ENCODE assay signal across 2 cellular contexts in the genomic region with DNA sequence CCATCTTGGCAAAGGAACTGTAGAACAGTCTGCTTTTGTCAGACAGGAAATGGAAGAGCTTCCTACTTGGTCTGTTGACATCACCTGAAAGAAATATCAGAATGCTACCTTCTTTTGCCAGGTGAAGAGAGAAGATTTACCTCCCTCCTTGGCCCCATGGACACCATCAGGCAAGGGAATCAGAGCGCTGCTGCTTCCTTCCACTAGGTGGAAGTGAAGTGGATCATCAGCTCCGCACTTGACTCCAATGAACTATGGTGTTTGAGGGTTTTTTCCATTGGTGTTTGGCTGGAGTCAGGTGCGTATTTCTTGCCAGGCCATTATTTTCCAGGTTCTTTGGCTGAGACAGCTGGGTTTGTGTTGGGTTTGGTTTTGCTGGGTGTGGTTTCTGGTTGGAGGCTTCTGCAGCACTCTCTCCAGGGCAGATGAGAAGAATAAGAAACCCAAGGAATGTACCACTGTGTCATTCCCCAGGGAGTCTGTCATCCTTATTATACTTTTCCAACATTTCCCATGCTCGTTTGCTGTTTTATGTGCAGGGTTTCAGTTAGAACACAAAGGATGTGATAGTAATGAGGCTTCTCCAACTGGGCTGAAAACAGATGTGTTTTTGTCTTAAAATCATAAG.
TF ChIP-seq lines count a peak whose summit lies in the region.

No MANE protein-coding gene starts in this region.

TF ChIP-seq in GM23338, 12 proteins besides CTCF, POLR2A, EP300 and RAD21 (continues in another document):
- TF ChIP-seq, protein P1, sequence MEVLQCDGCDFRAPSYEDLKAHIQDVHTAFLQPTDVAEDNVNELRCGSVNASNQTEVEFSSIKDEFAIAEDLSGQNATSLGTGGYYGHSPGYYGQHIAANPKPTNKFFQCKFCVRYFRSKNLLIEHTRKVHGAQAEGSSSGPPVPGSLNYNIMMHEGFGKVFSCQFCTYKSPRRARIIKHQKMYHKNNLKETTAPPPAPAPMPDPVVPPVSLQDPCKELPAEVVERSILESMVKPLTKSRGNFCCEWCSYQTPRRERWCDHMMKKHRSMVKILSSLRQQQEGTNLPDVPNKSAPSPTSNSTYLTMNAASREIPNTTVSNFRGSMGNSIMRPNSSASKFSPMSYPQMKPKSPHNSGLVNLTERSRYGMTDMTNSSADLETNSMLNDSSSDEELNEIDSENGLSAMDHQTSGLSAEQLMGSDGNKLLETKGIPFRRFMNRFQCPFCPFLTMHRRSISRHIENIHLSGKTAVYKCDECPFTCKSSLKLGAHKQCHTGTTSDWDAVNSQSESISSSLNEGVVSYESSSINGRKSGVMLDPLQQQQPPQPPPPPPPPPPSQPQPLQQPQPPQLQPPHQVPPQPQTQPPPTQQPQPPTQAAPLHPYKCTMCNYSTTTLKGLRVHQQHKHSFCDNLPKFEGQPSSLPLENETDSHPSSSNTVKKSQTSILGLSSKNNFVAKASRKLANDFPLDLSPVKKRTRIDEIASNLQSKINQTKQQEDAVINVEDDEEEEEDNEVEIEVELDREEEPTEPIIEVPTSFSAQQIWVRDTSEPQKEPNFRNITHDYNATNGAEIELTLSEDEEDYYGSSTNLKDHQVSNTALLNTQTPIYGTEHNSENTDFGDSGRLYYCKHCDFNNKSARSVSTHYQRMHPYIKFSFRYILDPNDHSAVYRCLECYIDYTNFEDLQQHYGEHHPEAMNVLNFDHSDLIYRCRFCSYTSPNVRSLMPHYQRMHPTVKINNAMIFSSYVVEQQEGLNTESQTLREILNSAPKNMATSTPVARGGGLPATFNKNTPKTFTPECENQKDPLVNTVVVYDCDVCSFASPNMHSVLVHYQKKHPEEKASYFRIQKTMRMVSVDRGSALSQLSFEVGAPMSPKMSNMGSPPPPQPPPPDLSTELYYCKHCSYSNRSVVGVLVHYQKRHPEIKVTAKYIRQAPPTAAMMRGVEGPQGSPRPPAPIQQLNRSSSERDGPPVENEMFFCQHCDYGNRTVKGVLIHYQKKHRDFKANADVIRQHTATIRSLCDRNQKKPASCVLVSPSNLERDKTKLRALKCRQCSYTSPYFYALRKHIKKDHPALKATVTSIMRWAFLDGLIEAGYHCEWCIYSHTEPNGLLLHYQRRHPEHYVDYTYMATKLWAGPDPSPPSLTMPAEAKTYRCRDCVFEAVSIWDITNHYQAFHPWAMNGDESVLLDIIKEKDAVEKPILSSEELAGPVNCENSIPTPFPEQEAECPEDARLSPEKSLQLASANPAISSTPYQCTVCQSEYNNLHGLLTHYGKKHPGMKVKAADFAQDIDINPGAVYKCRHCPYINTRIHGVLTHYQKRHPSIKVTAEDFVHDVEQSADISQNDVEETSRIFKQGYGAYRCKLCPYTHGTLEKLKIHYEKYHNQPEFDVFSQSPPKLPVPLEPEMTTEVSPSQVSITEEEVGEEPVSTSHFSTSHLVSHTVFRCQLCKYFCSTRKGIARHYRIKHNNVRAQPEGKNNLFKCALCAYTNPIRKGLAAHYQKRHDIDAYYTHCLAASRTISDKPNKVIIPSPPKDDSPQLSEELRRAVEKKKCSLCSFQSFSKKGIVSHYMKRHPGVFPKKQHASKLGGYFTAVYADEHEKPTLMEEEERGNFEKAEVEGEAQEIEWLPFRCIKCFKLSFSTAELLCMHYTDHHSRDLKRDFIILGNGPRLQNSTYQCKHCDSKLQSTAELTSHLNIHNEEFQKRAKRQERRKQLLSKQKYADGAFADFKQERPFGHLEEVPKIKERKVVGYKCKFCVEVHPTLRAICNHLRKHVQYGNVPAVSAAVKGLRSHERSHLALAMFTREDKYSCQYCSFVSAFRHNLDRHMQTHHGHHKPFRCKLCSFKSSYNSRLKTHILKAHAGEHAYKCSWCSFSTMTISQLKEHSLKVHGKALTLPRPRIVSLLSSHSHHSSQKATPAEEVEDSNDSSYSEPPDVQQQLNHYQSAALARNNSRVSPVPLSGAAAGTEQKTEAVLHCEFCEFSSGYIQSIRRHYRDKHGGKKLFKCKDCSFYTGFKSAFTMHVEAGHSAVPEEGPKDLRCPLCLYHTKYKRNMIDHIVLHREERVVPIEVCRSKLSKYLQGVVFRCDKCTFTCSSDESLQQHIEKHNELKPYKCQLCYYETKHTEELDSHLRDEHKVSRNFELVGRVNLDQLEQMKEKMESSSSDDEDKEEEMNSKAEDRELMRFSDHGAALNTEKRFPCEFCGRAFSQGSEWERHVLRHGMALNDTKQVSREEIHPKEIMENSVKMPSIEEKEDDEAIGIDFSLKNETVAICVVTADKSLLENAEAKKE (CRISPR knock-in tag; IDR thresholded peaks at IDR 0.05) = no peak
- TF ChIP-seq, protein P2, sequence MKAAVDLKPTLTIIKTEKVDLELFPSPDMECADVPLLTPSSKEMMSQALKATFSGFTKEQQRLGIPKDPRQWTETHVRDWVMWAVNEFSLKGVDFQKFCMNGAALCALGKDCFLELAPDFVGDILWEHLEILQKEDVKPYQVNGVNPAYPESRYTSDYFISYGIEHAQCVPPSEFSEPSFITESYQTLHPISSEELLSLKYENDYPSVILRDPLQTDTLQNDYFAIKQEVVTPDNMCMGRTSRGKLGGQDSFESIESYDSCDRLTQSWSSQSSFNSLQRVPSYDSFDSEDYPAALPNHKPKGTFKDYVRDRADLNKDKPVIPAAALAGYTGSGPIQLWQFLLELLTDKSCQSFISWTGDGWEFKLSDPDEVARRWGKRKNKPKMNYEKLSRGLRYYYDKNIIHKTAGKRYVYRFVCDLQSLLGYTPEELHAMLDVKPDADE (IDR thresholded peaks at IDR 0.05) = no peak
- TF ChIP-seq ZNF331 (CRISPR knock-in tag; IDR thresholded peaks at IDR 0.05; ENCODE audit: low read depth) (no peak), POLR2AphosphoS5 (IDR thresholded peaks at IDR 0.05; ENCODE audit: low read depth) (no peak), ZNF114 (CRISPR knock-in tag; IDR thresholded peaks at IDR 0.05) (no peak), NANOG (IDR thresholded peaks at IDR 0.05; ENCODE audit: borderline replicate concordance) (no peak), EZH2 (IDR thresholded peaks at IDR 0.05; ENCODE audit: low read depth, unreplicated experiment) (no peak), JUNB (IDR thresholded peaks at IDR 0.05; ENCODE audit: unreplicated experiment) (no peak)
- TF ChIP-seq, protein P3, sequence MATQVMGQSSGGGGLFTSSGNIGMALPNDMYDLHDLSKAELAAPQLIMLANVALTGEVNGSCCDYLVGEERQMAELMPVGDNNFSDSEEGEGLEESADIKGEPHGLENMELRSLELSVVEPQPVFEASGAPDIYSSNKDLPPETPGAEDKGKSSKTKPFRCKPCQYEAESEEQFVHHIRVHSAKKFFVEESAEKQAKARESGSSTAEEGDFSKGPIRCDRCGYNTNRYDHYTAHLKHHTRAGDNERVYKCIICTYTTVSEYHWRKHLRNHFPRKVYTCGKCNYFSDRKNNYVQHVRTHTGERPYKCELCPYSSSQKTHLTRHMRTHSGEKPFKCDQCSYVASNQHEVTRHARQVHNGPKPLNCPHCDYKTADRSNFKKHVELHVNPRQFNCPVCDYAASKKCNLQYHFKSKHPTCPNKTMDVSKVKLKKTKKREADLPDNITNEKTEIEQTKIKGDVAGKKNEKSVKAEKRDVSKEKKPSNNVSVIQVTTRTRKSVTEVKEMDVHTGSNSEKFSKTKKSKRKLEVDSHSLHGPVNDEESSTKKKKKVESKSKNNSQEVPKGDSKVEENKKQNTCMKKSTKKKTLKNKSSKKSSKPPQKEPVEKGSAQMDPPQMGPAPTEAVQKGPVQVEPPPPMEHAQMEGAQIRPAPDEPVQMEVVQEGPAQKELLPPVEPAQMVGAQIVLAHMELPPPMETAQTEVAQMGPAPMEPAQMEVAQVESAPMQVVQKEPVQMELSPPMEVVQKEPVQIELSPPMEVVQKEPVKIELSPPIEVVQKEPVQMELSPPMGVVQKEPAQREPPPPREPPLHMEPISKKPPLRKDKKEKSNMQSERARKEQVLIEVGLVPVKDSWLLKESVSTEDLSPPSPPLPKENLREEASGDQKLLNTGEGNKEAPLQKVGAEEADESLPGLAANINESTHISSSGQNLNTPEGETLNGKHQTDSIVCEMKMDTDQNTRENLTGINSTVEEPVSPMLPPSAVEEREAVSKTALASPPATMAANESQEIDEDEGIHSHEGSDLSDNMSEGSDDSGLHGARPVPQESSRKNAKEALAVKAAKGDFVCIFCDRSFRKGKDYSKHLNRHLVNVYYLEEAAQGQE (IDR thresholded peaks at IDR 0.05; ENCODE audit: unreplicated experiment) = no peak

TF ChIP-seq in WTC11, 78 proteins besides CTCF, POLR2A, EP300 and RAD21 (continued from another document):
- TF ChIP-seq, protein P4, sequence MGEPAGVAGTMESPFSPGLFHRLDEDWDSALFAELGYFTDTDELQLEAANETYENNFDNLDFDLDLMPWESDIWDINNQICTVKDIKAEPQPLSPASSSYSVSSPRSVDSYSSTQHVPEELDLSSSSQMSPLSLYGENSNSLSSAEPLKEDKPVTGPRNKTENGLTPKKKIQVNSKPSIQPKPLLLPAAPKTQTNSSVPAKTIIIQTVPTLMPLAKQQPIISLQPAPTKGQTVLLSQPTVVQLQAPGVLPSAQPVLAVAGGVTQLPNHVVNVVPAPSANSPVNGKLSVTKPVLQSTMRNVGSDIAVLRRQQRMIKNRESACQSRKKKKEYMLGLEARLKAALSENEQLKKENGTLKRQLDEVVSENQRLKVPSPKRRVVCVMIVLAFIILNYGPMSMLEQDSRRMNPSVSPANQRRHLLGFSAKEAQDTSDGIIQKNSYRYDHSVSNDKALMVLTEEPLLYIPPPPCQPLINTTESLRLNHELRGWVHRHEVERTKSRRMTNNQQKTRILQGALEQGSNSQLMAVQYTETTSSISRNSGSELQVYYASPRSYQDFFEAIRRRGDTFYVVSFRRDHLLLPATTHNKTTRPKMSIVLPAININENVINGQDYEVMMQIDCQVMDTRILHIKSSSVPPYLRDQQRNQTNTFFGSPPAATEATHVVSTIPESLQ (CRISPR knock-in tag; IDR thresholded peaks at IDR 0.05) = no peak
- TF ChIP-seq, protein P5, sequence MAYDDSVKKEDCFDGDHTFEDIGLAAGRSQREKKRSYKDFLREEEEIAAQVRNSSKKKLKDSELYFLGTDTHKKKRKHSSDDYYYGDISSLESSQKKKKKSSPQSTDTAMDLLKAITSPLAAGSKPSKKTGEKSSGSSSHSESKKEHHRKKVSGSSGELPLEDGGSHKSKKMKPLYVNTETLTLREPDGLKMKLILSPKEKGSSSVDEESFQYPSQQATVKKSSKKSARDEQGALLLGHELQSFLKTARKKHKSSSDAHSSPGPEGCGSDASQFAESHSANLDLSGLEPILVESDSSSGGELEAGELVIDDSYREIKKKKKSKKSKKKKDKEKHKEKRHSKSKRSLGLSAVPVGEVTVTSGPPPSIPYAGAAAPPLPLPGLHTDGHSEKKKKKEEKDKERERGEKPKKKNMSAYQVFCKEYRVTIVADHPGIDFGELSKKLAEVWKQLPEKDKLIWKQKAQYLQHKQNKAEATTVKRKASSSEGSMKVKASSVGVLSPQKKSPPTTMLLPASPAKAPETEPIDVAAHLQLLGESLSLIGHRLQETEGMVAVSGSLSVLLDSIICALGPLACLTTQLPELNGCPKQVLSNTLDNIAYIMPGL (CRISPR knock-in tag; IDR thresholded peaks at IDR 0.05) = no peak
- no peak for TF ChIP-seq KAT7 (CRISPR knock-in tag; IDR thresholded peaks at IDR 0.05; ENCODE audit: borderline replicate concordance)
- TF ChIP-seq, protein P6, sequence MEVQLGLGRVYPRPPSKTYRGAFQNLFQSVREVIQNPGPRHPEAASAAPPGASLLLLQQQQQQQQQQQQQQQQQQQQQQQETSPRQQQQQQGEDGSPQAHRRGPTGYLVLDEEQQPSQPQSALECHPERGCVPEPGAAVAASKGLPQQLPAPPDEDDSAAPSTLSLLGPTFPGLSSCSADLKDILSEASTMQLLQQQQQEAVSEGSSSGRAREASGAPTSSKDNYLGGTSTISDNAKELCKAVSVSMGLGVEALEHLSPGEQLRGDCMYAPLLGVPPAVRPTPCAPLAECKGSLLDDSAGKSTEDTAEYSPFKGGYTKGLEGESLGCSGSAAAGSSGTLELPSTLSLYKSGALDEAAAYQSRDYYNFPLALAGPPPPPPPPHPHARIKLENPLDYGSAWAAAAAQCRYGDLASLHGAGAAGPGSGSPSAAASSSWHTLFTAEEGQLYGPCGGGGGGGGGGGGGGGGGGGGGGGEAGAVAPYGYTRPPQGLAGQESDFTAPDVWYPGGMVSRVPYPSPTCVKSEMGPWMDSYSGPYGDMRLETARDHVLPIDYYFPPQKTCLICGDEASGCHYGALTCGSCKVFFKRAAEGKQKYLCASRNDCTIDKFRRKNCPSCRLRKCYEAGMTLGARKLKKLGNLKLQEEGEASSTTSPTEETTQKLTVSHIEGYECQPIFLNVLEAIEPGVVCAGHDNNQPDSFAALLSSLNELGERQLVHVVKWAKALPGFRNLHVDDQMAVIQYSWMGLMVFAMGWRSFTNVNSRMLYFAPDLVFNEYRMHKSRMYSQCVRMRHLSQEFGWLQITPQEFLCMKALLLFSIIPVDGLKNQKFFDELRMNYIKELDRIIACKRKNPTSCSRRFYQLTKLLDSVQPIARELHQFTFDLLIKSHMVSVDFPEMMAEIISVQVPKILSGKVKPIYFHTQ (CRISPR knock-in tag; IDR thresholded peaks at IDR 0.05) = no peak
- TF ChIP-seq ZNF121 (CRISPR knock-in tag; IDR thresholded peaks at IDR 0.05) = no peak
